13 cellular contexts compared by ENCODE assay signal in genomic region chr6:72824833-72825232, GRCh38.
DNase-seq lines count a peak whose midpoint lies in the region; ATAC-seq and TF ChIP-seq lines count a peak whose summit lies in the region.
"Had no signal": no experiment of that assay in that cellular context is flagged by ENCODE, and none has a peak within 500 bp of the region (broad histone marks: within the 10 kb centered on the region; RNA-seq: fewer than 3 reads in every experiment).

No MANE protein-coding gene starts in this region.

- TF ChIP-seq CTCF in MCF 10A (IDR thresholded peaks at IDR 0.05; ENCODE audit: unreplicated experiment) (no peak), breast epithelium (IDR thresholded peaks at IDR 0.05) (no peak)

- no peaks in the 10 kb centered on the region for H3K9me2 ChIP-seq in GM23248 (ENCODE audit: insufficient read depth)

- no peak overlapping the region for H3K4me3 ChIP-seq in breast epithelium
- H3K4me3 ChIP-seq in GM23248, result no peak overlapping the region

- no peak for TF ChIP-seq POLR2A in breast epithelium (IDR thresholded peaks at IDR 0.05)

- POLR2A ChIA-PET in MCF 10A (lab: Yijun Ruan, JAX), result interaction anchor here (0.6 to 0.7 kb wide), 2 partner anchors 208 to 392 kb away, joined by 3 read pairs; no protein-coding TSS in a partner anchor

- no peaks in the 10 kb centered on the region for H3K27me3 Mint-ChIP-seq in MCF 10A (ENCODE audit: insufficient read depth, unreplicated experiment)
- no peaks in the 10 kb centered on the region for H3K27me3 Mint-ChIP-seq in stimulated activated memory B cell treated with anti-CD40 and anti-IgM and Interleukin-4, amounts not matched to agents 10 μg/mL and 1 μg/mL and 100 μg/mL, for 72 hours
- H3K27me3 Mint-ChIP-seq in T-helper 17 cell, result no peaks in the 10 kb centered on the region
- H3K27me3 Mint-ChIP-seq: B cell; naive thymus-derived CD8-positive, alpha-beta T cell had no signal

- no peak for DNase-seq in MCF 10A (ENCODE audit: unreplicated experiment)
- DNase-seq in breast epithelium (ENCODE audit: low spot score in 2 of 2), result no peak
- no peak for DNase-seq in GM23248
- DNase-seq in H4 (ENCODE audit: low spot score), result no peak
- no peak for DNase-seq in HuH-7.5 (ENCODE audit: low spot score)
- no peak for DNase-seq in T-helper 17 cell
- DNase-seq: activated effector memory CD4-positive, alpha-beta T cell treated with Interleukin-2 at 50 U/mL for 16 hours; MM.1S; naive thymus-derived CD8-positive, alpha-beta T cell; stimulated activated CD4-positive, alpha-beta T cell treated with anti-CD3 and anti-CD28 coated beads, Interleukin-15, amount 100 ng/mL, for 24 hours had no signal

- H3K79me2 ChIP-seq in GM23248 (ENCODE audit: insufficient read depth), result 0 out of 2 replicates have a peak, but pooled peaks cover 12% of the 10 kb centered on the region

- no peak overlapping the region for H3K4me3 Mint-ChIP-seq in MCF 10A (ENCODE audit: unreplicated experiment)
- H3K4me3 Mint-ChIP-seq in stimulated activated memory B cell treated with anti-CD40 and anti-IgM and Interleukin-4, amounts not matched to agents 10 μg/mL and 1 μg/mL and 100 μg/mL, for 72 hours, result no peak overlapping the region
- H3K4me3 Mint-ChIP-seq in T-helper 17 cell, result no peak overlapping the region
- H3K4me3 Mint-ChIP-seq: B cell; naive thymus-derived CD8-positive, alpha-beta T cell had no signal

- peak; percentile 51 for ATAC-seq in HG03457 (IDR thresholded peaks at IDR 0.05; ENCODE audit: unreplicated experiment)
- ATAC-seq in stimulated activated memory B cell treated with anti-CD40 and anti-IgM and Interleukin-4, amounts not matched to agents 10 μg/mL and 1 μg/mL and 100 μg/mL, for 72 hours, result no peak
- no peak for ATAC-seq in T-helper 17 cell
- ATAC-seq: naive thymus-derived CD8-positive, alpha-beta T cell had no signal

- H3K27me3 ChIP-seq in breast epithelium (no peaks in the 10 kb centered on the region), GM23248 (replicated peaks; ENCODE audit: insufficient read depth) (no peaks in the 10 kb centered on the region)

- no peaks in the 10 kb centered on the region for H4K20me1 ChIP-seq in GM23248 (ENCODE audit: insufficient read depth)

- CTCF ChIA-PET in MCF 10A (lab: Yijun Ruan, JAX), result interaction anchor here (0.7 to 1.0 kb wide), 2 partner anchors 12 to 158 kb away, joined by 3 read pairs; no protein-coding TSS in a partner anchor

- in situ Hi-C loops in GM23248 (cut with MboI), result no loop called here

- no peak overlapping the region for H3K9ac ChIP-seq in GM23248

- no peak overlapping the region for H3K27ac ChIP-seq in breast epithelium
- peak overlapping the region; percentile 28; the same call in 1 of the 2 replicates for H3K27ac ChIP-seq in GM23248

- 45 to 53% methylated on average over 2 of the region's 2 CpGs for WGBS in GM23248 (ENCODE audit: low coverage in 1 of 2, low lambda C conversion rate in 2 of 2, missing lambda C conversion rate in 2 of 2), 2 experiments

- no peak overlapping the region for H2AFZ ChIP-seq in GM23248

- no peak overlapping the region for H3K4me2 ChIP-seq in GM23248 (ENCODE audit: unreplicated experiment)

- intact Hi-C loops in MCF 10A (cut with micrococcal nuclease) (no loop called here), breast epithelium (cut with DNase I; ENCODE audit: low total_unique reads) (no loop called here)

- no peaks in the 10 kb centered on the region for H3K9me3 ChIP-seq in breast epithelium
- no peaks in the 10 kb centered on the region for H3K9me3 ChIP-seq in GM23248 (ENCODE audit: low read depth)
- H3K9me3 ChIP-seq in T-helper 17 cell (ENCODE audit: control insufficient read depth, low read length, poor library complexity, severe bottlenecking), result no peaks in the 10 kb centered on the region

- H3K9me3 Mint-ChIP-seq in MCF 10A (ENCODE audit: unreplicated experiment), result peaks cover 9% of the 10 kb centered on the region
- peaks cover 5% of the 10 kb centered on the region for H3K9me3 Mint-ChIP-seq in stimulated activated memory B cell treated with anti-CD40 and anti-IgM and Interleukin-4, amounts not matched to agents 10 μg/mL and 1 μg/mL and 100 μg/mL, for 72 hours

- H3K36me3 Mint-ChIP-seq in MCF 10A (ENCODE audit: insufficient read depth, unreplicated experiment) (no peaks in the 10 kb centered on the region), T-helper 17 cell (ENCODE audit: low read depth) (no peaks in the 10 kb centered on the region)
- H3K36me3 Mint-ChIP-seq in stimulated activated memory B cell treated with anti-CD40 and anti-IgM and Interleukin-4, amounts not matched to agents 10 μg/mL and 1 μg/mL and 100 μg/mL, for 72 hours, result peaks cover 24% of the 10 kb centered on the region

- H3K36me3 ChIP-seq in breast epithelium, result no peaks in the 10 kb centered on the region
- no peaks in the 10 kb centered on the region for H3K36me3 ChIP-seq in GM23248 (ENCODE audit: low read depth)

- peaks cover 36% of the 10 kb centered on the region for H3F3A ChIP-seq in GM23248 (ENCODE audit: insufficient read depth)

- BruUV-seq in MCF 10A (replicated peaks; lab: Mats Ljungman, UMichigan), result no TSS peak

- H3K4me1 Mint-ChIP-seq in MCF 10A (ENCODE audit: insufficient read depth, unreplicated experiment) (peaks cover 25% of the 10 kb centered on the region), T-helper 17 cell (no peaks in the 10 kb centered on the region)
- H3K4me1 Mint-ChIP-seq in stimulated activated memory B cell treated with anti-CD40 and anti-IgM and Interleukin-4, amounts not matched to agents 10 μg/mL and 1 μg/mL and 100 μg/mL, for 72 hours, result peaks cover 20% of the 10 kb centered on the region

- no peaks in the 10 kb centered on the region for H3K4me1 ChIP-seq in breast epithelium
- peaks cover 34% of the 10 kb centered on the region for H3K4me1 ChIP-seq in GM23248 (ENCODE audit: insufficient read depth)

- H3K27ac Mint-ChIP-seq in MCF 10A (ENCODE audit: low read depth, unreplicated experiment), result peak overlapping the region; percentile 88
- peak overlapping the region; percentile 13 for H3K27ac Mint-ChIP-seq in stimulated activated memory B cell treated with anti-CD40 and anti-IgM and Interleukin-4, amounts not matched to agents 10 μg/mL and 1 μg/mL and 100 μg/mL, for 72 hours
- no peak overlapping the region for H3K27ac Mint-ChIP-seq in T-helper 17 cell
- H3K27ac Mint-ChIP-seq: B cell; naive thymus-derived CD8-positive, alpha-beta T cell had no signal
